ENCODE assay signal across 16 cellular contexts in genomic region chr7:44647981-44648714, GRCh38. TPM values are rescaled to one million over a fixed set of nuclear protein-coding genes. Genes with fewer than 3 reads are reported as not detected.
A peak's percentile ranks its signal among the peaks of the same experiment; 100 is the strongest.
DNase-seq lines count a peak whose midpoint lies in the region; ATAC-seq and TF ChIP-seq lines count a peak whose summit lies in the region.
"Had no signal": no experiment of that assay in that cellular context is flagged by ENCODE, and none has a peak within 500 bp of the region (broad histone marks: within the 10 kb centered on the region; RNA-seq: fewer than 3 reads in every experiment).

No MANE protein-coding gene starts in this region.

- H3K27me3 Mint-ChIP-seq in CD14-positive monocyte (ENCODE audit: low read depth in 3 of 3): peaks cover 0 to 1% (median 0%) of the 10 kb centered on the region in 3 donors
- no peaks in the 10 kb centered on the region for H3K27me3 Mint-ChIP-seq in CD8-positive, alpha-beta memory T cell
- H3K27me3 Mint-ChIP-seq: CD4-positive, alpha-beta T cell had no signal

- no peak for TF ChIP-seq POLR2A in suprapubic skin (IDR thresholded peaks at IDR 0.05)

- H3K36me3 Mint-ChIP-seq in CD14-positive monocyte: peaks cover 67 to 93% of the 10 kb centered on the region in 2 donors
- H3K36me3 Mint-ChIP-seq in CD8-positive, alpha-beta memory T cell: peaks cover 10 to 70% (median 11%) of the 10 kb centered on the region in 3 donors

- H3K9me3 ChIP-seq in CD8-positive, alpha-beta memory T cell (ENCODE audit: low read length): no peaks in the 10 kb centered on the region
- no peaks in the 10 kb centered on the region for H3K9me3 ChIP-seq in psoas muscle
- H3K9me3 ChIP-seq in suprapubic skin: no peaks in the 10 kb centered on the region

- no peaks in the 10 kb centered on the region for H3K27me3 ChIP-seq in CD8-positive, alpha-beta memory T cell (ENCODE audit: insufficient read depth, low read length, poor library complexity, severe bottlenecking)
- H3K27me3 ChIP-seq in psoas muscle (ENCODE audit: insufficient read depth in 3 of 3, low read length in 2 of 3) (no peaks in the 10 kb centered on the region), suprapubic skin (no peaks in the 10 kb centered on the region)

- intact Hi-C loops in CD14-positive monocyte (cut with micrococcal nuclease): loop anchor here in 1 of 2 donors (5.0 kb wide), 1 partner anchor 46 kb away; no protein-coding TSS in a partner anchor
- intact Hi-C loops in psoas muscle (cut with DNase I): loop anchor here (5.0 kb wide), 1 partner anchor 41 kb away; the partner anchor contains the start of gene OGDH (in 2 of the 2)

- H3K4me1 ChIP-seq in CD8-positive, alpha-beta memory T cell (ENCODE audit: insufficient read depth, low read length): no peaks in the 10 kb centered on the region
- H3K4me1 ChIP-seq in psoas muscle (peaks cover 46% of the 10 kb centered on the region), suprapubic skin (no peaks in the 10 kb centered on the region)

- peaks cover 9% of the 10 kb centered on the region for H3K4me1 Mint-ChIP-seq in CD14-positive monocyte
- H3K4me1 Mint-ChIP-seq in CD8-positive, alpha-beta memory T cell: peaks cover 9 to 20% (median 11%) of the 10 kb centered on the region in 3 donors

- CTCF ChIA-PET in CD8-positive, alpha-beta memory T cell (lab: Charles Lee): interaction anchor here (0.9 kb wide), 1 partner anchor 17 kb away, joined by 3 read pairs; no protein-coding TSS in a partner anchor

- WGBS in psoas muscle, 3 donors: 68 to 85% (median 68%) methylated on average over 4 of the region's 4 CpGs
- WGBS in suprapubic skin: 97% methylated on average over 3 of the region's 4 CpGs

- TF ChIP-seq CTCF in CD14-positive monocyte (IDR thresholded peaks at IDR 0.05): no peak
- TF ChIP-seq CTCF in psoas muscle (IDR thresholded peaks at IDR 0.05): no peak
- TF ChIP-seq CTCF in suprapubic skin (IDR thresholded peaks at IDR 0.05): no peak

- DNase-seq in CD14-positive monocyte (ENCODE audit: low spot score) (no peak), islet precursor cell (peak; percentile 29), psoas muscle (no peak), suprapubic skin (ENCODE audit: low spot score in 2 of 2) (no peak), kidney tubule cell (ENCODE audit: low spot score) (no peak)
- no peak for DNase-seq in CD8-positive, alpha-beta memory T cell
- DNase-seq: ACHN; CD4-positive, alpha-beta T cell; HFFc6; NCI-H1092; NCI-H2081 treated with DMSO at 0.1 percent for 48 hours; NCI-H510A treated with DMSO at 0.1 percent for 48 hours had no signal

- TF ChIP-seq EP300 in suprapubic skin (IDR thresholded peaks at IDR 0.05): no peak

- H3K36me3 ChIP-seq in CD8-positive, alpha-beta memory T cell (ENCODE audit: insufficient read depth, low read length): peaks cover 30% of the 10 kb centered on the region
- H3K36me3 ChIP-seq in psoas muscle (ENCODE audit: insufficient read depth in 1 of 2, low read depth in 1 of 2) (peaks cover 9 to 46% of the 10 kb centered on the region in 2 donors), suprapubic skin (peaks cover 45% of the 10 kb centered on the region)

- H3K27ac ChIP-seq in CD8-positive, alpha-beta memory T cell (ENCODE audit: low read depth, low read length): no peak overlapping the region
- H3K27ac ChIP-seq in psoas muscle (peak overlapping the region; percentile 86), suprapubic skin (no peak overlapping the region)
- H3K27ac ChIP-seq: KMS-11, SK-N-MC had no signal

- H3K4me3 Mint-ChIP-seq in CD14-positive monocyte: no peak overlapping the region
- H3K4me3 Mint-ChIP-seq in CD8-positive, alpha-beta memory T cell: no peak overlapping the region
- H3K4me3 Mint-ChIP-seq: CD4-positive, alpha-beta T cell; HFFc6 had no signal

- no peak overlapping the region for H3K4me3 ChIP-seq in CD8-positive, alpha-beta memory T cell (ENCODE audit: low read length)
- H3K4me3 ChIP-seq in psoas muscle (no peak overlapping the region), suprapubic skin (no peak overlapping the region)
- H3K4me3 ChIP-seq: SK-N-MC had no signal

- no peak for ATAC-seq in psoas muscle
- no peak for ATAC-seq in GM21723 (IDR thresholded peaks at IDR 0.05; ENCODE audit: unreplicated experiment)
- no peak for ATAC-seq in GM21737 (IDR thresholded peaks at IDR 0.05; ENCODE audit: unreplicated experiment)

- no peaks in the 10 kb centered on the region for H3K9me3 Mint-ChIP-seq in CD14-positive monocyte
- H3K9me3 Mint-ChIP-seq in CD8-positive, alpha-beta memory T cell: no peaks in the 10 kb centered on the region
- H3K9me3 Mint-ChIP-seq: CD4-positive, alpha-beta T cell; HFFc6 had no signal

- POLR2A ChIA-PET in CD8-positive, alpha-beta memory T cell (lab: Charles Lee): no interaction called here

- H3K27ac Mint-ChIP-seq in CD14-positive monocyte: peak overlapping the region in 5 of 7 donors; percentile 18 to 85 (median 66)
- peak overlapping the region in 7 of 8 donors; percentile 26 to 76 (median 46) for H3K27ac Mint-ChIP-seq in CD8-positive, alpha-beta memory T cell
- H3K27ac Mint-ChIP-seq: CD4-positive, alpha-beta T cell; HFFc6 had no signal

RNA-seq across cellular contexts. Expression of gene OGDH, which starts 41.7 kb away (rescaled TPM):
- polyA plus RNA-seq in CD14-positive monocyte (10 to 100 TPM; 41.0 to 49.9 TPM), psoas muscle (100 to 1,000 TPM; 176 to 181 (median 179) TPM)
- total RNA-seq in CD8-positive, alpha-beta memory T cell: 10 to 100 TPM; 92.8 to 93.8 TPM
- 58.3 TPM for polyA plus RNA-seq in CD8-positive, alpha-beta memory T cell
- total RNA-seq in psoas muscle (100 to 1,000 TPM; 252 to 500 (median 326) TPM), suprapubic skin (100 to 1,000 TPM in 3 of 4 donors, 10 to 100 TPM in 1; 98.6 to 146 (median 127) TPM)
